33 cellular contexts compared by ENCODE assay signal in genomic region chr1:240747907-240748306, GRCh38.
"Had no signal": no experiment of that assay in that cellular context is flagged by ENCODE, and none has a peak within 500 bp of the region (broad histone marks: within the 10 kb centered on the region; RNA-seq: fewer than 3 reads in every experiment).

No MANE protein-coding gene starts in this region.

- H3K4me3 ChIP-seq: MG63 had no signal

- H3K9me3 ChIP-seq: MG63 had no signal

- H3K36me3 ChIP-seq: MG63 had no signal

- DNase-seq: Karpas-422, Kasumi-1, MG63, MM.1S, MV-4-11, NCI-H1048, NCI-H1092, NCI-H1092 treated with DMSO at 0.1 percent for 48 hours, NCI-H1105, NCI-H1105 treated with DMSO at 0.1 percent for 48 hours, NCI-H1436, NCI-H1436 treated with DMSO at 0.1 percent for 48 hours, NCI-H146, NCI-H1694, NCI-H1694 treated with DMSO at 0.1 percent for 48 hours, NCI-H187, NCI-H187 treated with DMSO at 0.1 percent for 48 hours, NCI-H1930, NCI-H2029, NCI-H2029 treated with DMSO at 0.1 percent for 48 hours, NCI-H2081, NCI-H2081 treated with DMSO at 0.1 percent for 48 hours, NCI-H2107, NCI-H2171, NCI-H2171 treated with DMSO at 0.1 percent for 48 hours, NCI-H2227 treated with DMSO at 0.1 percent for 48 hours, NCI-H226, NCI-H345, NCI-H446, NCI-H446 treated with DMSO at 0.1 percent for 48 hours, NCI-H510A, NCI-H510A treated with DMSO at 0.1 percent for 48 hours, NCI-H524 had no signal
